In the genomic region with DNA sequence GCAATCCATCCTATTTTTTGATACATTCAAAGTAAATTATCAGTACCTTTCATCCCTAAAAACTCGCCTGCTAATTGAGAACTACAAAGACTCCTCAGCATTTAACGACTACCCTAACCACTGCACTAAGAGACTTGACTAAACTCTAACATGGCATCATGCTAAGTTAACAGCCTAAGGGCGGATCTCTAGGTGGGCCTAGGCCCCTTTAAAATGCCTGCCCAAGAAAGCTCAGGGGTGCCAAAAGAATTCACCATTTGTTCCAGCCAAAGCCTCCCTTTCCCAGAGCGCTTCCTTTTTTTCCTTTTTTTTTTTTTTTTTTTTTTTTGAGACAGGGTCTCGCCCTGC, we compare ENCODE assay signal across 7 cellular contexts. TPM values are rescaled to one million over a fixed set of nuclear protein-coding genes. Genes with fewer than 3 reads are reported as not detected.
A peak's percentile ranks its signal among the peaks of the same experiment; 100 is the strongest.
DNase-seq lines count a peak whose midpoint lies in the region; ATAC-seq and TF ChIP-seq lines count a peak whose summit lies in the region.

No MANE protein-coding gene starts in this region.

- DNase-seq in GM23338 (ENCODE audit: low spot score) (peak; percentile 43), RWPE1 (ENCODE audit: low spot score) (no peak), fibroblast of pulmonary artery (ENCODE audit: low read depth) (no peak), psoas muscle (no peak), iPS-NIHi11 (ENCODE audit: low spot score) (no peak)
- no peak for DNase-seq in stimulated activated CD4-positive, alpha-beta T cell treated with anti-CD3 and anti-CD28 coated beads, Interleukin-12 subunit alpha, Interleukin-12 subunit beta, amount 100 ng/mL, for 4 hours

- peaks cover 8% of the 10 kb centered on the region for H3K4me1 ChIP-seq in GM23338 (ENCODE audit: insufficient read depth)
- peaks cover 15% of the 10 kb centered on the region for H3K4me1 ChIP-seq in psoas muscle

- CTCF ChIA-PET in RWPE1 (lab: Yijun Ruan, JAX), result no interaction called here

- H3K27me3 ChIP-seq in GM23338 (ENCODE audit: insufficient read depth) (no peaks in the 10 kb centered on the region), psoas muscle (ENCODE audit: insufficient read depth in 3 of 3, low read length in 2 of 3) (no peaks in the 10 kb centered on the region)

- peaks cover 8% of the 10 kb centered on the region for H3K27me3 Mint-ChIP-seq in GM23338 (ENCODE audit: insufficient read depth, low read depth, poor library complexity)

- H3K4me2 ChIP-seq in GM23338, result peak overlapping the region; percentile 96

- peak overlapping the region; percentile 97 for H3K27ac Mint-ChIP-seq in GM23338

- no peak for TF ChIP-seq CTCF in GM23338 (conservative IDR thresholded peaks at IDR 0.05; ENCODE audit: low read depth in 2 of 2)
- TF ChIP-seq CTCF in RWPE1 (conservative IDR thresholded peaks at IDR 0.05; ENCODE audit: low read depth), result no peak
- no peak for TF ChIP-seq CTCF in fibroblast of pulmonary artery (IDR thresholded peaks at IDR 0.05; ENCODE audit: low read length, missing control alignments)
- no peak for TF ChIP-seq CTCF in psoas muscle (IDR thresholded peaks at IDR 0.05)

- H3F3A ChIP-seq in GM23338 (replicated peaks; ENCODE audit: low read depth), result 0 out of 2 replicates have a peak, but pooled peaks cover 3% of the 10 kb centered on the region

- H4K20me1 ChIP-seq in GM23338 (replicated peaks; ENCODE audit: insufficient read depth), result peaks cover 8% of the 10 kb centered on the region; the same call in 1 of the 2 replicates

- peaks cover 11% of the 10 kb centered on the region; the same call in 2 of the 3 replicates for H3K36me3 Mint-ChIP-seq in GM23338 (ENCODE audit: low read depth)

- POLR2A ChIA-PET in RWPE1 (lab: Yijun Ruan, JAX; ENCODE audit: low non-redundant PET), result no interaction called here

- intact Hi-C loops in psoas muscle (cut with DNase I), result no loop called here

- peaks cover 8% of the 10 kb centered on the region for H3K36me3 ChIP-seq in GM23338 (ENCODE audit: insufficient read depth)
- H3K36me3 ChIP-seq in psoas muscle (ENCODE audit: insufficient read depth in 1 of 2, low read depth in 1 of 2), result peaks cover 0 to 24% of the 10 kb centered on the region in 2 donors

- peak overlapping the region; percentile 100 for H2AFZ ChIP-seq in GM23338

- peak; percentile 16 for ATAC-seq in GM23338
- ATAC-seq in psoas muscle, result peak in 3 of 4 donors; percentile 18 to 36 (median 33)
- no peak for ATAC-seq in HG02588 (IDR thresholded peaks at IDR 0.05; ENCODE audit: unreplicated experiment)

- peak overlapping the region; percentile 89 for H3K27ac ChIP-seq in GM23338 (ENCODE audit: low read depth)
- H3K27ac ChIP-seq in RWPE1, result peak overlapping the region; percentile 70
- H3K27ac ChIP-seq in psoas muscle, result peak overlapping the region; percentile 82

- H3K4me1 Mint-ChIP-seq in GM23338, result peaks cover 7% of the 10 kb centered on the region; the same call in 2 of the 3 replicates

- H3K9me2 ChIP-seq in GM23338 (ENCODE audit: insufficient read depth), result no peaks in the 10 kb centered on the region

- H3K4me3 Mint-ChIP-seq in GM23338, result peak overlapping the region; percentile 86

- WGBS in psoas muscle, 3 donors, result 34 to 43% (median 40%) methylated on average over 5 of the region's 5 CpGs

- no peaks in the 10 kb centered on the region for H3K9me3 ChIP-seq in psoas muscle

- H3K4me3 ChIP-seq in GM23338, result peak overlapping the region; percentile 84
- H3K4me3 ChIP-seq in fibroblast of pulmonary artery (replicated peaks; ENCODE audit: low read depth, low read length), result peak overlapping the region; percentile 82
- peak overlapping the region; percentile 90 for H3K4me3 ChIP-seq in psoas muscle

- H3K9me3 Mint-ChIP-seq in GM23338, result no peaks in the 10 kb centered on the region

- peaks cover 29% of the 10 kb centered on the region for H3K79me2 ChIP-seq in GM23338 (replicated peaks; ENCODE audit: insufficient read depth)

TF ChIP-seq in GM23338, 12 proteins besides CTCF, POLR2A, EP300 and RAD21 (continues in another document):
- no peak for TF ChIP-seq STAT1 (IDR thresholded peaks at IDR 0.05; ENCODE audit: unreplicated experiment)
- no peak for TF ChIP-seq ZNF331 (CRISPR knock-in tag; IDR thresholded peaks at IDR 0.05; ENCODE audit: low read depth)
- TF ChIP-seq, protein P1, sequence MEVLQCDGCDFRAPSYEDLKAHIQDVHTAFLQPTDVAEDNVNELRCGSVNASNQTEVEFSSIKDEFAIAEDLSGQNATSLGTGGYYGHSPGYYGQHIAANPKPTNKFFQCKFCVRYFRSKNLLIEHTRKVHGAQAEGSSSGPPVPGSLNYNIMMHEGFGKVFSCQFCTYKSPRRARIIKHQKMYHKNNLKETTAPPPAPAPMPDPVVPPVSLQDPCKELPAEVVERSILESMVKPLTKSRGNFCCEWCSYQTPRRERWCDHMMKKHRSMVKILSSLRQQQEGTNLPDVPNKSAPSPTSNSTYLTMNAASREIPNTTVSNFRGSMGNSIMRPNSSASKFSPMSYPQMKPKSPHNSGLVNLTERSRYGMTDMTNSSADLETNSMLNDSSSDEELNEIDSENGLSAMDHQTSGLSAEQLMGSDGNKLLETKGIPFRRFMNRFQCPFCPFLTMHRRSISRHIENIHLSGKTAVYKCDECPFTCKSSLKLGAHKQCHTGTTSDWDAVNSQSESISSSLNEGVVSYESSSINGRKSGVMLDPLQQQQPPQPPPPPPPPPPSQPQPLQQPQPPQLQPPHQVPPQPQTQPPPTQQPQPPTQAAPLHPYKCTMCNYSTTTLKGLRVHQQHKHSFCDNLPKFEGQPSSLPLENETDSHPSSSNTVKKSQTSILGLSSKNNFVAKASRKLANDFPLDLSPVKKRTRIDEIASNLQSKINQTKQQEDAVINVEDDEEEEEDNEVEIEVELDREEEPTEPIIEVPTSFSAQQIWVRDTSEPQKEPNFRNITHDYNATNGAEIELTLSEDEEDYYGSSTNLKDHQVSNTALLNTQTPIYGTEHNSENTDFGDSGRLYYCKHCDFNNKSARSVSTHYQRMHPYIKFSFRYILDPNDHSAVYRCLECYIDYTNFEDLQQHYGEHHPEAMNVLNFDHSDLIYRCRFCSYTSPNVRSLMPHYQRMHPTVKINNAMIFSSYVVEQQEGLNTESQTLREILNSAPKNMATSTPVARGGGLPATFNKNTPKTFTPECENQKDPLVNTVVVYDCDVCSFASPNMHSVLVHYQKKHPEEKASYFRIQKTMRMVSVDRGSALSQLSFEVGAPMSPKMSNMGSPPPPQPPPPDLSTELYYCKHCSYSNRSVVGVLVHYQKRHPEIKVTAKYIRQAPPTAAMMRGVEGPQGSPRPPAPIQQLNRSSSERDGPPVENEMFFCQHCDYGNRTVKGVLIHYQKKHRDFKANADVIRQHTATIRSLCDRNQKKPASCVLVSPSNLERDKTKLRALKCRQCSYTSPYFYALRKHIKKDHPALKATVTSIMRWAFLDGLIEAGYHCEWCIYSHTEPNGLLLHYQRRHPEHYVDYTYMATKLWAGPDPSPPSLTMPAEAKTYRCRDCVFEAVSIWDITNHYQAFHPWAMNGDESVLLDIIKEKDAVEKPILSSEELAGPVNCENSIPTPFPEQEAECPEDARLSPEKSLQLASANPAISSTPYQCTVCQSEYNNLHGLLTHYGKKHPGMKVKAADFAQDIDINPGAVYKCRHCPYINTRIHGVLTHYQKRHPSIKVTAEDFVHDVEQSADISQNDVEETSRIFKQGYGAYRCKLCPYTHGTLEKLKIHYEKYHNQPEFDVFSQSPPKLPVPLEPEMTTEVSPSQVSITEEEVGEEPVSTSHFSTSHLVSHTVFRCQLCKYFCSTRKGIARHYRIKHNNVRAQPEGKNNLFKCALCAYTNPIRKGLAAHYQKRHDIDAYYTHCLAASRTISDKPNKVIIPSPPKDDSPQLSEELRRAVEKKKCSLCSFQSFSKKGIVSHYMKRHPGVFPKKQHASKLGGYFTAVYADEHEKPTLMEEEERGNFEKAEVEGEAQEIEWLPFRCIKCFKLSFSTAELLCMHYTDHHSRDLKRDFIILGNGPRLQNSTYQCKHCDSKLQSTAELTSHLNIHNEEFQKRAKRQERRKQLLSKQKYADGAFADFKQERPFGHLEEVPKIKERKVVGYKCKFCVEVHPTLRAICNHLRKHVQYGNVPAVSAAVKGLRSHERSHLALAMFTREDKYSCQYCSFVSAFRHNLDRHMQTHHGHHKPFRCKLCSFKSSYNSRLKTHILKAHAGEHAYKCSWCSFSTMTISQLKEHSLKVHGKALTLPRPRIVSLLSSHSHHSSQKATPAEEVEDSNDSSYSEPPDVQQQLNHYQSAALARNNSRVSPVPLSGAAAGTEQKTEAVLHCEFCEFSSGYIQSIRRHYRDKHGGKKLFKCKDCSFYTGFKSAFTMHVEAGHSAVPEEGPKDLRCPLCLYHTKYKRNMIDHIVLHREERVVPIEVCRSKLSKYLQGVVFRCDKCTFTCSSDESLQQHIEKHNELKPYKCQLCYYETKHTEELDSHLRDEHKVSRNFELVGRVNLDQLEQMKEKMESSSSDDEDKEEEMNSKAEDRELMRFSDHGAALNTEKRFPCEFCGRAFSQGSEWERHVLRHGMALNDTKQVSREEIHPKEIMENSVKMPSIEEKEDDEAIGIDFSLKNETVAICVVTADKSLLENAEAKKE (CRISPR knock-in tag; IDR thresholded peaks at IDR 0.05), result no peak
- no peak for TF ChIP-seq EZH2phosphoT487 (IDR thresholded peaks at IDR 0.05; ENCODE audit: unreplicated experiment)

RNA-seq across cellular contexts. Expression of a gene that starts 0.6 kb away (rescaled TPM):
- total RNA-seq in GM23338 (2014; rRNA removed; shearing (Covaris generic)), result 26.1 and 42.7 TPM in 2 replicates
- polyA plus RNA-seq in GM23338 (2016; fragmentation: Nextera tagmentation; extraction: Ambion mirVana) (8.6 and 9.0 TPM in 2 replicates), psoas muscle (10 to 100 TPM in 1 of 3 donors, 1 to 10 TPM in 2; 4.7 to 22.2 (median 5.2) TPM)
- 10 to 100 TPM; 13.8 to 22.1 (median 17.4) TPM for total RNA-seq in psoas muscle

RNA-seq across cellular contexts. Expression of a gene that starts 6.1 kb away (rescaled TPM):
- total RNA-seq in GM23338 (2014; rRNA removed; shearing (Covaris generic)), result not detected in 2 replicates
- not detected in 2 replicates for polyA plus RNA-seq in GM23338 (2016; fragmentation: Nextera tagmentation; extraction: Ambion mirVana)
- not detected for total RNA-seq in psoas muscle
- polyA plus RNA-seq in psoas muscle, result under 1 TPM in 1 of 3 donors, not detected in 2; 0.03 TPM

RNA-seq across cellular contexts. Expression of a gene that starts 23.3 kb away (rescaled TPM):
- 0.31 TPM in 1 of 2 replicates, not detected in the other for total RNA-seq in GM23338 (2014; rRNA removed; shearing (Covaris generic))
- polyA plus RNA-seq in GM23338 (2016; fragmentation: Nextera tagmentation; extraction: Ambion mirVana) (not detected in 2 replicates), psoas muscle (under 1 TPM; 0.18 to 0.39 (median 0.29) TPM)
- under 1 TPM in 2 of 4 donors, not detected in 2; 0.25 to 0.77 TPM for total RNA-seq in psoas muscle

RNA-seq across cellular contexts. Expression of a gene that starts 59.2 kb away (rescaled TPM):
- total RNA-seq in GM23338 (2014; rRNA removed; shearing (Covaris generic)), result 1.4 and 6.4 TPM in 2 replicates
- 0.82 and 0.89 TPM in 2 replicates for polyA plus RNA-seq in GM23338 (2016; fragmentation: Nextera tagmentation; extraction: Ambion mirVana)
- total RNA-seq in psoas muscle, result 10 to 100 TPM; 13.1 to 90.8 (median 38.8) TPM
- polyA plus RNA-seq in psoas muscle, result 10 to 100 TPM in 1 of 3 donors, 1 to 10 TPM in 2; 1.3 to 29.2 (median 7.4) TPM
